ENCODE assay signal across 15 cellular contexts in genomic region chr9:130008577-130008976, GRCh38. TPM values are rescaled to one million over a fixed set of nuclear protein-coding genes. Genes with fewer than 3 reads are reported as not detected.
DNase-seq lines count a peak whose midpoint lies in the region; ATAC-seq, FAIRE-seq and TF ChIP-seq lines count a peak whose summit lies in the region.
"Had no signal": no experiment of that assay in that cellular context is flagged by ENCODE, and none has a peak within 500 bp of the region (broad histone marks: within the 10 kb centered on the region; RNA-seq: fewer than 3 reads in every experiment).

No MANE protein-coding gene starts in this region.

- H3K4me1 ChIP-seq in CD4-positive, CD25-positive, alpha-beta regulatory T cell (ENCODE audit: control insufficient read depth, insufficient read depth, low read length, poor library complexity, severe bottlenecking) = peaks cover 76% of the 10 kb centered on the region
- H3K4me1 ChIP-seq in mucosa of descending colon (ENCODE audit: low read depth) = peaks cover 12% of the 10 kb centered on the region
- H3K4me1 ChIP-seq: prostate gland had no signal

- H3K27ac Mint-ChIP-seq in CD4-positive, CD25-positive, alpha-beta regulatory T cell = peak overlapping the region; percentile 89 to 94 (median 94)
- H3K27ac Mint-ChIP-seq in activated T-helper 17 cell treated with anti-CD3 and anti-CD28 coated beads, Interleukin-2, amount 50 U/mL, for 72 hours = peak overlapping the region; percentile 98
- peak overlapping the region; percentile 78 to 98 (median 88) for H3K27ac Mint-ChIP-seq in naive thymus-derived CD8-positive, alpha-beta T cell

- ATAC-seq in CD4-positive, CD25-positive, alpha-beta regulatory T cell (ENCODE audit: low read depth in 2 of 2) = no peak
- ATAC-seq in activated T-helper 17 cell treated with anti-CD3 and anti-CD28 coated beads, Interleukin-2, amount 50 U/mL, for 72 hours (replicated peaks) = peak; percentile 10
- no peak for ATAC-seq in naive thymus-derived CD8-positive, alpha-beta T cell
- ATAC-seq in mucosa of descending colon = no peak
- ATAC-seq in HG02884 (IDR thresholded peaks at IDR 0.05; ENCODE audit: unreplicated experiment) = no peak
- no peak for ATAC-seq in HG03439 (IDR thresholded peaks at IDR 0.05; ENCODE audit: unreplicated experiment)

- no peak for DNase-seq in CD4-positive, CD25-positive, alpha-beta regulatory T cell
- DNase-seq in GM19239 (ENCODE audit: insufficient read length, low spot score) = no peak
- DNase-seq in naive thymus-derived CD8-positive, alpha-beta T cell = no peak
- no peak for DNase-seq in GM19238 (ENCODE audit: insufficient read length, low spot score)
- no peak for DNase-seq in mucosa of descending colon
- DNase-seq: HCEC 1CT, NCI-H146, NCI-H524, T1000 had no signal

- H3K27me3 Mint-ChIP-seq in CD4-positive, CD25-positive, alpha-beta regulatory T cell = no peaks in the 10 kb centered on the region
- no peaks in the 10 kb centered on the region for H3K27me3 Mint-ChIP-seq in activated T-helper 17 cell treated with anti-CD3 and anti-CD28 coated beads, Interleukin-2, amount 50 U/mL, for 72 hours
- no peaks in the 10 kb centered on the region for H3K27me3 Mint-ChIP-seq in naive thymus-derived CD8-positive, alpha-beta T cell
- H3K27me3 Mint-ChIP-seq: brain had no signal

- intact Hi-C loops in mucosa of descending colon (cut with DNase I, micrococcal nuclease) = no loop called here

- peak overlapping the region; percentile 97 for H3K27ac ChIP-seq in CD4-positive, CD25-positive, alpha-beta regulatory T cell (ENCODE audit: insufficient read depth, low read length, poor library complexity, severe bottlenecking)
- H3K27ac ChIP-seq: prostate gland had no signal

- POLR2A ChIA-PET in naive thymus-derived CD8-positive, alpha-beta T cell (lab: Charles Lee) = interaction anchor here (0.6 to 0.7 kb wide), 3 partner anchors 26 to 38 kb away, joined by 3 to 6 read pairs (median 3); no protein-coding TSS in a partner anchor

- H3K36me3 ChIP-seq in CD4-positive, CD25-positive, alpha-beta regulatory T cell (ENCODE audit: control insufficient read depth, insufficient read depth, low read length) = peaks cover 10% of the 10 kb centered on the region
- H3K36me3 ChIP-seq in mucosa of descending colon (ENCODE audit: low read depth) = no peaks in the 10 kb centered on the region
- H3K36me3 ChIP-seq: prostate gland had no signal

- H3K4me3 ChIP-seq in CD4-positive, CD25-positive, alpha-beta regulatory T cell (ENCODE audit: low read depth, low read length) = peak overlapping the region; percentile 23
- no peak overlapping the region for H3K4me3 ChIP-seq in mucosa of descending colon
- H3K4me3 ChIP-seq: prostate gland had no signal

- H3K9me3 ChIP-seq in CD4-positive, CD25-positive, alpha-beta regulatory T cell (ENCODE audit: control insufficient read depth in 2 of 2, low read length in 2 of 2) = no peaks in the 10 kb centered on the region
- no peaks in the 10 kb centered on the region for H3K9me3 ChIP-seq in mucosa of descending colon
- H3K9me3 ChIP-seq: prostate gland had no signal

- peaks cover 0 to 3% (median 0%) of the 10 kb centered on the region in 7 donors for H3K9me3 Mint-ChIP-seq in CD4-positive, CD25-positive, alpha-beta regulatory T cell
- H3K9me3 Mint-ChIP-seq in activated T-helper 17 cell treated with anti-CD3 and anti-CD28 coated beads, Interleukin-2, amount 50 U/mL, for 72 hours = no peaks in the 10 kb centered on the region
- H3K9me3 Mint-ChIP-seq in naive thymus-derived CD8-positive, alpha-beta T cell = peaks cover 0 to 3% (median 0%) of the 10 kb centered on the region in 9 donors

- H3K4me1 Mint-ChIP-seq in CD4-positive, CD25-positive, alpha-beta regulatory T cell = peaks cover 47 to 93% (median 69%) of the 10 kb centered on the region in 4 donors
- H3K4me1 Mint-ChIP-seq in activated T-helper 17 cell treated with anti-CD3 and anti-CD28 coated beads, Interleukin-2, amount 50 U/mL, for 72 hours = peaks cover 43% of the 10 kb centered on the region
- H3K4me1 Mint-ChIP-seq in naive thymus-derived CD8-positive, alpha-beta T cell = peaks cover 30 to 94% (median 76%) of the 10 kb centered on the region in 4 donors

- peak; percentile 78 for FAIRE-seq in GM19239 (lab: Jason Lieb, UNC)
- FAIRE-seq: keratinocyte had no signal

- peak overlapping the region; percentile 12 to 77 (median 68) for H3K4me3 Mint-ChIP-seq in CD4-positive, CD25-positive, alpha-beta regulatory T cell
- H3K4me3 Mint-ChIP-seq in activated T-helper 17 cell treated with anti-CD3 and anti-CD28 coated beads, Interleukin-2, amount 50 U/mL, for 72 hours = peak overlapping the region; percentile 78
- H3K4me3 Mint-ChIP-seq in naive thymus-derived CD8-positive, alpha-beta T cell = peak overlapping the region in 9 of 10 donors; percentile 20 to 62 (median 40)
- H3K4me3 Mint-ChIP-seq: brain had no signal

- no peaks in the 10 kb centered on the region for H3K27me3 ChIP-seq in CD4-positive, CD25-positive, alpha-beta regulatory T cell (ENCODE audit: control insufficient read depth, insufficient read depth, low read length)

- no peak for TF ChIP-seq CTCF in mucosa of descending colon (IDR thresholded peaks at IDR 0.05)

- H3K36me3 Mint-ChIP-seq in CD4-positive, CD25-positive, alpha-beta regulatory T cell = peaks cover 11% of the 10 kb centered on the region
- H3K36me3 Mint-ChIP-seq in activated T-helper 17 cell treated with anti-CD3 and anti-CD28 coated beads, Interleukin-2, amount 50 U/mL, for 72 hours (ENCODE audit: low read depth) = peaks cover 99% of the 10 kb centered on the region
- peaks cover 3 to 30% (median 5%) of the 10 kb centered on the region in 3 donors for H3K36me3 Mint-ChIP-seq in naive thymus-derived CD8-positive, alpha-beta T cell

RNA-seq across cellular contexts. Expression of gene FNBP1, which starts 34.4 kb away (rescaled TPM):
- 253 TPM for total RNA-seq in CD4-positive, CD25-positive, alpha-beta regulatory T cell
- 100 to 1,000 TPM; 147 to 218 (median 188) TPM for polyA plus RNA-seq in CD4-positive, CD25-positive, alpha-beta regulatory T cell
- total RNA-seq in activated T-helper 17 cell treated with anti-CD3 and anti-CD28 coated beads, Interleukin-2, amount 50 U/mL, for 72 hours = 100 to 1,000 TPM; 173 to 492 TPM
- 100 to 1,000 TPM; 156 to 164 TPM for total RNA-seq in naive thymus-derived CD8-positive, alpha-beta T cell
- 100 to 1,000 TPM; 130 to 143 (median 136) TPM for polyA plus RNA-seq in naive thymus-derived CD8-positive, alpha-beta T cell
- 100 to 1,000 TPM in 1 of 3 donors, 10 to 100 TPM in 2; 40.9 to 176 (median 42.0) TPM for total RNA-seq in mucosa of descending colon

RNA-seq across cellular contexts. Expression of gene GPR107, which starts 45.1 kb away (rescaled TPM):
- total RNA-seq in CD4-positive, CD25-positive, alpha-beta regulatory T cell = 29.9 TPM
- polyA plus RNA-seq in CD4-positive, CD25-positive, alpha-beta regulatory T cell = 1 to 10 TPM; 2.8 to 4.5 (median 3.1) TPM
- total RNA-seq in activated T-helper 17 cell treated with anti-CD3 and anti-CD28 coated beads, Interleukin-2, amount 50 U/mL, for 72 hours = 10 to 100 TPM; 28.1 to 32.6 TPM
- 10 to 100 TPM; 21.9 to 25.3 TPM for total RNA-seq in naive thymus-derived CD8-positive, alpha-beta T cell
- 1 to 10 TPM; 1.4 to 3.2 (median 2.2) TPM for polyA plus RNA-seq in naive thymus-derived CD8-positive, alpha-beta T cell
- total RNA-seq in mucosa of descending colon = 10 to 100 TPM; 39.7 to 50.1 (median 49.1) TPM
